ENCODE assay signal across 10 cellular contexts in the genomic region with DNA sequence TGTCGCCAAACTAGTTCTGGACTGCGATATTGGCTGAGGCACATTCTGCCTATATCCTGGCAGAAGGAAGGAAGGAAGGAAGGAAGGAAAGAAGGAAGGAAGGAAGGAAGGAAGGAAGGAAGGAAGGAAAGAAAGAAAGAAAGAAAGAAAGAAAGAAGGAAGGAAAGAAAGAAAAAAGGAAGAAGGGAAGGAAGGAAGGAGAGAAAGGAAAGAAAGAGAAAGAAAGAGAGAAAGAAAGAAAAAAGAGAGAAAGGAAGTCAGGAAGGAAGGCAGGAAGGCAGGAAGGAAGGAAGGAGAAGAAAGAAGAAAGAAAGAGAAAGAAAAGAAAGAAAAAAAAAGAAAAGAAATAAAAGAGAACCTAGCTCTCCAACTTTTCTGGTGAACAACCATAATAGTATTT.
"Had no signal": no experiment of that assay in that cellular context is flagged by ENCODE, and none has a peak within 500 bp of the region (broad histone marks: within the 10 kb centered on the region; RNA-seq: fewer than 3 reads in every experiment).

No MANE protein-coding gene starts in this region.

- FAIRE-seq: H1, H54, HTR-8/SVneo had no signal

- ATAC-seq: GM23338 had no signal

- H3K4me3 Mint-ChIP-seq: GM23338, H9, HFFc6, IgD-negative memory B cell had no signal

- H3K36me3 Mint-ChIP-seq: IgD-negative memory B cell had no signal

- H3K4me1 Mint-ChIP-seq: GM23338, IgD-negative memory B cell had no signal

- H2AFZ ChIP-seq: GM23338 had no signal

- H3K27ac Mint-ChIP-seq: GM23338, H9, HFFc6, IgD-negative memory B cell had no signal

- H3K27me3 Mint-ChIP-seq: IgD-negative memory B cell had no signal

- DNase-seq: H9, HCEC 1CT, HFFc6, Kasumi-1, KG1 had no signal

- H3K4me3 ChIP-seq: GM23338 had no signal

- H3K4me2 ChIP-seq: GM23338 had no signal
